ENCODE assay signal across 3 cellular contexts in genomic region chr11:34033399-34033798, GRCh38.
TF ChIP-seq lines count a peak whose summit lies in the region.

No MANE protein-coding gene starts in this region.

TF ChIP-seq in HepG2, 621 proteins besides CTCF, POLR2A, EP300 and RAD21:
- TF ChIP-seq DPF2 (CRISPR knock-in tag; IDR thresholded peaks at IDR 0.05; ENCODE audit: borderline replicate concordance, low read depth): no peak
- TF ChIP-seq ZNF121 (CRISPR knock-in tag; IDR thresholded peaks at IDR 0.05): 0 out of 2 replicates have a peak, but pooled peaks have one; percentile 29

TF ChIP-seq in HEK293, 187 proteins besides CTCF, POLR2A, EP300 and RAD21:
- TF ChIP-seq ZNF248 (tag by site-specific recombination; IDR thresholded peaks at IDR 0.05): no peak
- TF ChIP-seq ZNF121 (tag by site-specific recombination; IDR thresholded peaks at IDR 0.05): peak; percentile 45; the same call in 1 of the 2 replicates

TF ChIP-seq in K562, 482 proteins besides CTCF, POLR2A, EP300 and RAD21:
- TF ChIP-seq MEF2A (IDR thresholded peaks at IDR 0.05; ENCODE audit: control insufficient read depth, low read depth, low read length) (no peak), ZNF121 (CRISPR knock-in tag; conservative IDR thresholded peaks at IDR 0.05) (peak; percentile 92), KDM1A (IDR thresholded peaks at IDR 0.05) (0 out of 4 replicates have a peak, but pooled peaks of 1 of the 2 experiments have one; percentile 29), RBM25 (IDR thresholded peaks at IDR 0.05; ENCODE audit: low read depth, low read length, severe bottlenecking) (peak; percentile 70)
